In genomic region chr1:229273507-229274232, GRCh38 we compare ENCODE assay signal across 13 cellular contexts. TPM values are rescaled to one million over a fixed set of nuclear protein-coding genes. Genes with fewer than 3 reads are reported as not detected.
A peak's percentile ranks its signal among the peaks of the same experiment; 100 is the strongest.
DNase-seq lines count a peak whose midpoint lies in the region; ATAC-seq, FAIRE-seq and TF ChIP-seq lines count a peak whose summit lies in the region.
"Had no signal": no experiment of that assay in that cellular context is flagged by ENCODE, and none has a peak within 500 bp of the region (broad histone marks: within the 10 kb centered on the region; RNA-seq: fewer than 3 reads in every experiment).

No MANE protein-coding gene starts in this region.

- H3K4me3 Mint-ChIP-seq in central memory CD8-positive, alpha-beta T cell, result no peak overlapping the region
- H3K4me3 Mint-ChIP-seq in immature natural killer cell (peak overlapping the region in 1 of 5 donors; percentile 93), endothelial cell (ENCODE audit: unreplicated experiment) (no peak overlapping the region)
- H3K4me3 Mint-ChIP-seq in activated T-helper 1 cell treated with anti-CD3 and anti-CD28 coated beads, Interleukin-12 subunit alpha, Interleukin-12 subunit beta, Interleukin-2, Interleukin-4 antibody, amounts not matched to agents 30 ng/mL and 10 ng/mL and 1 ng/mL, durations not matched to agents 14 hours and 24 hours and 36 hours, result no peak overlapping the region

- H3K4me1 ChIP-seq in left ventricle myocardium inferior (peaks cover 78% of the 10 kb centered on the region), right atrium auricular region (peaks cover 0 to 39% of the 10 kb centered on the region in 2 donors)

- H3K27me3 ChIP-seq in left ventricle myocardium inferior (ENCODE audit: low read depth), result no peaks in the 10 kb centered on the region
- H3K27me3 ChIP-seq in right atrium auricular region, result no peaks in the 10 kb centered on the region

- intact Hi-C loops in left ventricle myocardium inferior (cut with micrococcal nuclease), result no loop called here
- intact Hi-C loops in activated T-helper 1 cell treated with anti-CD3 and anti-CD28 coated beads, Interleukin-12 subunit alpha, Interleukin-12 subunit beta, Interleukin-2, Interleukin-4 antibody, amounts not matched to agents 30 ng/mL and 10 ng/mL and 1 ng/mL, durations not matched to agents 14 hours and 24 hours and 36 hours (cut with micrococcal nuclease), result loop anchor here (5.0 kb wide), 2 partner anchors 209 to 354 kb away; partner anchors contain the start of genes TAF5L and URB2

- TF ChIP-seq CTCF in left ventricle myocardium inferior (IDR thresholded peaks at IDR 0.05; ENCODE audit: borderline replicate concordance) (no peak), right atrium auricular region (IDR thresholded peaks at IDR 0.05) (no peak), endothelial cell (IDR thresholded peaks at IDR 0.05; ENCODE audit: unreplicated experiment) (no peak)

- no peak for ATAC-seq in central memory CD8-positive, alpha-beta T cell (replicated peaks; ENCODE audit: extremely low read depth, poor library complexity, severe bottlenecking)
- ATAC-seq: activated T-cell treated with anti-CD3 and anti-CD28 coated beads, Interleukin-2, amount 50 U/mL, for 4 hours had no signal

- H3K36me3 Mint-ChIP-seq in central memory CD8-positive, alpha-beta T cell (ENCODE audit: insufficient read depth), result peaks cover 14% of the 10 kb centered on the region
- H3K36me3 Mint-ChIP-seq in immature natural killer cell, result no peaks in the 10 kb centered on the region
- peaks cover 10% of the 10 kb centered on the region for H3K36me3 Mint-ChIP-seq in endothelial cell (ENCODE audit: low read depth, unreplicated experiment)
- H3K36me3 Mint-ChIP-seq in activated T-helper 1 cell treated with anti-CD3 and anti-CD28 coated beads, Interleukin-12 subunit alpha, Interleukin-12 subunit beta, Interleukin-2, Interleukin-4 antibody, amounts not matched to agents 30 ng/mL and 10 ng/mL and 1 ng/mL, durations not matched to agents 14 hours and 24 hours and 36 hours (ENCODE audit: low read depth), result peaks cover 5% of the 10 kb centered on the region

- no peak for DNase-seq in left ventricle myocardium inferior
- DNase-seq in right atrium auricular region (ENCODE audit: low spot score), result no peak
- no peak for DNase-seq in central memory CD8-positive, alpha-beta T cell (ENCODE audit: low spot score in 2 of 2)
- peak; percentile 32 for DNase-seq in medulla oblongata (ENCODE audit: extremely low spot score)
- DNase-seq in urothelium cell line (ENCODE audit: low spot score), result no peak
- no peak for DNase-seq in immature natural killer cell
- DNase-seq in endothelial cell (ENCODE audit: low spot score), result no peak
- DNase-seq in activated T-helper 1 cell treated with anti-CD3 and anti-CD28 coated beads, Interleukin-12 subunit alpha, Interleukin-12 subunit beta, Interleukin-2, Interleukin-4 antibody, amounts not matched to agents 30 ng/mL and 10 ng/mL and 1 ng/mL, durations not matched to agents 14 hours and 24 hours and 36 hours (ENCODE audit: low spot score), result no peak
- DNase-seq: activated T-cell treated with anti-CD3 and anti-CD28 coated beads, Interleukin-2, amount 50 U/mL, for 4 hours; KBM-7; NCI-H2171; SW 1271 had no signal

- peak overlapping the region; percentile 36 for H3K27ac Mint-ChIP-seq in central memory CD8-positive, alpha-beta T cell (ENCODE audit: low read depth)
- H3K27ac Mint-ChIP-seq in immature natural killer cell, result no peak overlapping the region
- no peak overlapping the region for H3K27ac Mint-ChIP-seq in endothelial cell (ENCODE audit: unreplicated experiment)
- no peak overlapping the region for H3K27ac Mint-ChIP-seq in activated T-helper 1 cell treated with anti-CD3 and anti-CD28 coated beads, Interleukin-12 subunit alpha, Interleukin-12 subunit beta, Interleukin-2, Interleukin-4 antibody, amounts not matched to agents 30 ng/mL and 10 ng/mL and 1 ng/mL, durations not matched to agents 14 hours and 24 hours and 36 hours

- no peaks in the 10 kb centered on the region for H3K27me3 Mint-ChIP-seq in central memory CD8-positive, alpha-beta T cell
- H3K27me3 Mint-ChIP-seq in immature natural killer cell (ENCODE audit: low read depth in 3 of 3) (peaks cover 3 to 10% (median 5%) of the 10 kb centered on the region in 3 donors), endothelial cell (ENCODE audit: unreplicated experiment) (peaks cover 5% of the 10 kb centered on the region)
- H3K27me3 Mint-ChIP-seq in activated T-helper 1 cell treated with anti-CD3 and anti-CD28 coated beads, Interleukin-12 subunit alpha, Interleukin-12 subunit beta, Interleukin-2, Interleukin-4 antibody, amounts not matched to agents 30 ng/mL and 10 ng/mL and 1 ng/mL, durations not matched to agents 14 hours and 24 hours and 36 hours (ENCODE audit: insufficient read depth), result peaks cover 2% of the 10 kb centered on the region

- no peaks in the 10 kb centered on the region for H3K9me3 Mint-ChIP-seq in central memory CD8-positive, alpha-beta T cell
- H3K9me3 Mint-ChIP-seq in immature natural killer cell, result no peaks in the 10 kb centered on the region
- H3K9me3 Mint-ChIP-seq in endothelial cell (ENCODE audit: unreplicated experiment), result no peaks in the 10 kb centered on the region
- no peaks in the 10 kb centered on the region for H3K9me3 Mint-ChIP-seq in activated T-helper 1 cell treated with anti-CD3 and anti-CD28 coated beads, Interleukin-12 subunit alpha, Interleukin-12 subunit beta, Interleukin-2, Interleukin-4 antibody, amounts not matched to agents 30 ng/mL and 10 ng/mL and 1 ng/mL, durations not matched to agents 14 hours and 24 hours and 36 hours
- H3K9me3 Mint-ChIP-seq: activated T-cell treated with anti-CD3 and anti-CD28 coated beads, Interleukin-2, amount 50 U/mL, for 4 hours had no signal

- no peak for FAIRE-seq in urothelium cell line (lab: Jason Lieb, UNC)

- H3K4me1 Mint-ChIP-seq in central memory CD8-positive, alpha-beta T cell, result peaks cover 36% of the 10 kb centered on the region
- H3K4me1 Mint-ChIP-seq in immature natural killer cell, result peaks cover 42 to 47% of the 10 kb centered on the region in 2 donors
- peaks cover 23% of the 10 kb centered on the region for H3K4me1 Mint-ChIP-seq in endothelial cell (ENCODE audit: unreplicated experiment)
- peaks cover 19% of the 10 kb centered on the region for H3K4me1 Mint-ChIP-seq in activated T-helper 1 cell treated with anti-CD3 and anti-CD28 coated beads, Interleukin-12 subunit alpha, Interleukin-12 subunit beta, Interleukin-2, Interleukin-4 antibody, amounts not matched to agents 30 ng/mL and 10 ng/mL and 1 ng/mL, durations not matched to agents 14 hours and 24 hours and 36 hours (ENCODE audit: low read depth)

- H3K27ac ChIP-seq in left ventricle myocardium inferior (replicated peaks), result peak overlapping the region; percentile 36
- peak overlapping the region in 1 of 2 donors; percentile 27 for H3K27ac ChIP-seq in right atrium auricular region

- H3K4me3 ChIP-seq in left ventricle myocardium inferior, result no peak overlapping the region
- no peak overlapping the region for H3K4me3 ChIP-seq in right atrium auricular region

- H3K9me3 ChIP-seq in left ventricle myocardium inferior (replicated peaks) (no peaks in the 10 kb centered on the region), right atrium auricular region (no peaks in the 10 kb centered on the region)
- H3K9me3 ChIP-seq: neutrophil had no signal

- H3K36me3 ChIP-seq in left ventricle myocardium inferior (no peaks in the 10 kb centered on the region), right atrium auricular region (no peaks in the 10 kb centered on the region)
- H3K36me3 ChIP-seq: neutrophil had no signal

RNA-seq across cellular contexts. Expression of gene RAB4A, which starts 2.8 kb away (rescaled TPM):
- 132 TPM for total RNA-seq in left ventricle myocardium inferior
- total RNA-seq in right atrium auricular region, result 10 to 100 TPM; 44.4 to 60.8 TPM
- polyA plus RNA-seq in immature natural killer cell, result 10 to 100 TPM; 21.7 to 30.1 (median 22.3) TPM
- total RNA-seq in endothelial cell (ENCODE audit: unreplicated experiment), result 80.4 TPM
- 29.0 and 29.3 TPM in 2 replicates for total RNA-seq in activated T-helper 1 cell treated with anti-CD3 and anti-CD28 coated beads, Interleukin-12 subunit alpha, Interleukin-12 subunit beta, Interleukin-2, Interleukin-4 antibody, amounts not matched to agents 30 ng/mL and 10 ng/mL and 1 ng/mL, durations not matched to agents 14 hours and 24 hours and 36 hours
